Comparison of ENCODE assay signal across 26 cellular contexts in the genomic region with DNA sequence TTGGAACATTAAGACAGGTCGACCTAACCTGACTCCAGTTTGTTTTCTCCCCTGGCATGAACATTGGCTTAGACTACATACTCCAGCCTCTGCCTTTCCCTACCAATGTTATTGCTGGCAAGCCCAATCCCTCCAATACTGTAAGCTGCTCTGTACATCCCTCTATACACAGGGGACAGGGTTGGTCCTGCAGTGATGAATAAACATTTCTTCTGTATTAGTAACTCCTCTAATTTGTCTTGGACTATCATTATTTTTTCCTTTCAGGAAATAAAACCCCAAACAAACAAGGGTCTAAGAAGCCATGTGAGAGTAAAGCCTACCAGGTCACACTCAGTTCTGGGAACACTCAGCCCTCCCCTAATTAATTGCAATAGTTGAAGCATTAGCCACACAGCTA. TPM values are rescaled to one million over a fixed set of nuclear protein-coding genes. Genes with fewer than 3 reads are reported as not detected.
DNase-seq lines count a peak whose midpoint lies in the region; ATAC-seq, FAIRE-seq and TF ChIP-seq lines count a peak whose summit lies in the region.
"Had no signal": no experiment of that assay in that cellular context is flagged by ENCODE, and none has a peak within 500 bp of the region (broad histone marks: within the 10 kb centered on the region; RNA-seq: fewer than 3 reads in every experiment).

No MANE protein-coding gene starts in this region.

- H3K9me2 ChIP-seq in PC-3 (replicated peaks; ENCODE audit: low read length): no peaks in the 10 kb centered on the region

- H3K4me3 ChIP-seq in PC-3 (ENCODE audit: low read length) (no peak overlapping the region), osteoblast (ENCODE audit: insufficient read depth, low read length) (peak overlapping the region; percentile 8)
- H3K4me3 ChIP-seq: esophagus muscularis mucosa, GM23338, pancreas, right lobe of liver, transverse colon had no signal

- CTCF ChIA-PET in PC-3 (lab: Charles Lee): no interaction called here

- no peak overlapping the region for H3K4me2 ChIP-seq in PC-3 (ENCODE audit: low read length)
- H3K4me2 ChIP-seq in osteoblast (ENCODE audit: insufficient read depth, low read length): peak overlapping the region; percentile 47
- H3K4me2 ChIP-seq: GM23338 had no signal

- H3K79me2 ChIP-seq in PC-3 (ENCODE audit: low read length): no peaks in the 10 kb centered on the region
- H3K79me2 ChIP-seq in osteoblast (ENCODE audit: insufficient read depth, low read length): no peaks in the 10 kb centered on the region

- H3K27ac ChIP-seq in PC-3 (ENCODE audit: low read length): no peak overlapping the region
- peak overlapping the region; percentile 68 for H3K27ac ChIP-seq in osteoblast (ENCODE audit: low read depth, low read length)
- H3K27ac ChIP-seq: esophagus muscularis mucosa, pancreas, right lobe of liver, RWPE1, transverse colon had no signal

- H3K4me1 ChIP-seq in PC-3 (ENCODE audit: insufficient read depth, low read length): peaks cover 50% of the 10 kb centered on the region
- peaks cover 44% of the 10 kb centered on the region for H3K4me1 ChIP-seq in osteoblast (ENCODE audit: insufficient read depth, low read length)
- H3K4me1 ChIP-seq: esophagus muscularis mucosa, pancreas, right lobe of liver, transverse colon had no signal

- H4K20me1 ChIP-seq in PC-3 (ENCODE audit: low read length): no peaks in the 10 kb centered on the region
- no peaks in the 10 kb centered on the region for H4K20me1 ChIP-seq in osteoblast (ENCODE audit: insufficient read depth, low read length)

- no TSS peak for BruUV-seq in PC-3 (replicated peaks; lab: Mats Ljungman, UMichigan)

- H3K27me3 ChIP-seq in PC-3 (ENCODE audit: low read length) (no peaks in the 10 kb centered on the region), osteoblast (ENCODE audit: insufficient read depth, low read length) (no peaks in the 10 kb centered on the region)
- H3K27me3 ChIP-seq: esophagus muscularis mucosa, pancreas, right lobe of liver had no signal

- H2AFZ ChIP-seq in PC-3 (ENCODE audit: low read length) (no peak overlapping the region), osteoblast (ENCODE audit: low read length) (no peak overlapping the region)
- H2AFZ ChIP-seq: GM23338 had no signal

- peak; percentile 85 for DNase-seq in EH (ENCODE audit: low read depth)
- DNase-seq in PC-3: peak; percentile 22
- DNase-seq in osteoblast (ENCODE audit: insufficient read length, low spot score, missing footprints): peak; percentile 68
- no peak for DNase-seq in NCI-H1694 treated with DMSO at 0.1 percent for 48 hours (lab: John Stamatoyannopoulos, UW)
- DNase-seq in SKM-1 (lab: John Stamatoyannopoulos, UW; ENCODE audit: unreplicated experiment): no peak
- no peak for DNase-seq in Kasumi-1 (lab: John Stamatoyannopoulos, UW)
- DNase-seq: activated CD4-positive, alpha-beta T cell treated with anti-CD3 and anti-CD28 coated beads for 48 hours; caudate nucleus; kidney; mesendoderm; naive thymus-derived CD8-positive, alpha-beta T cell; NCI-H1436; NK-92 treated with Interleukin-12 subunit alpha and Interleukin-12 subunit beta, amount 100 ng/mL, for 24 hours; pancreas; right lobe of liver; stimulated activated CD4-positive, alpha-beta T cell treated with anti-CD3 and anti-CD28 coated beads, Interleukin-1b, Interleukin-23, amount 100 ng/mL, for 48 hours; stimulated activated naive CD4-positive, alpha-beta T cell treated with Interleukin-2 at 50 U/mL for 16 hours; SW 1271; transverse colon had no signal

- POLR2A ChIA-PET in PC-3 (lab: Charles Lee; ENCODE audit: unreplicated experiment): no interaction called here

- no peaks in the 10 kb centered on the region for H3K36me3 ChIP-seq in PC-3 (ENCODE audit: low read depth, low read length)
- H3K36me3 ChIP-seq in osteoblast (ENCODE audit: insufficient read depth, low read length): no peaks in the 10 kb centered on the region
- H3K36me3 ChIP-seq: esophagus muscularis mucosa, pancreas, right lobe of liver, transverse colon had no signal

- ATAC-seq in PC-3 (peak; percentile 21; the same call in 1 of the 2 replicates), HG03135 (IDR thresholded peaks at IDR 0.05; ENCODE audit: unreplicated experiment) (no peak)
- ATAC-seq: GM23338; naive thymus-derived CD8-positive, alpha-beta T cell; pancreas; right lobe of liver had no signal

- no peak overlapping the region for H3K9ac ChIP-seq in PC-3 (ENCODE audit: low read length)

- peak; percentile 94 for FAIRE-seq in endometrium (lab: Jason Lieb, UNC)
- FAIRE-seq: kidney, pancreas had no signal

- H3F3A ChIP-seq in PC-3 (ENCODE audit: low read length, unreplicated experiment): no peaks in the 10 kb centered on the region

- TF ChIP-seq CTCF in PC-3 (conservative IDR thresholded peaks at IDR 0.05; ENCODE audit: low read depth, low read length): no peak
- TF ChIP-seq CTCF in osteoblast (IDR thresholded peaks at IDR 0.05; ENCODE audit: extremely low read depth, low read depth, low read length): no peak

- H3K9me3 ChIP-seq in PC-3 (ENCODE audit: low read length) (no peaks in the 10 kb centered on the region), osteoblast (ENCODE audit: low read depth, low read length) (no peaks in the 10 kb centered on the region)
- H3K9me3 ChIP-seq: esophagus muscularis mucosa, pancreas, right lobe of liver, transverse colon had no signal

- intact Hi-C loops in PC-3 (cut with micrococcal nuclease): no loop called here

RNA-seq across cellular contexts. Expression of gene FJX1, which starts 35.1 kb away (rescaled TPM):
- total RNA-seq in PC-3 (2014; rRNA removed) (71.4 and 97.1 TPM in 2 replicates), osteoblast (10.3 and 13.8 TPM in 2 replicates)
- total RNA-seq: B cell; naive thymus-derived CD8-positive, alpha-beta T cell had no signal

RNA-seq across cellular contexts. Expression of gene PAMR1, which starts 57.7 kb away (rescaled TPM):
- total RNA-seq in PC-3 (2014; rRNA removed) (0.17 TPM in 1 of 2 replicates, not detected in the other), osteoblast (49.9 and 60.7 TPM in 2 replicates)
- total RNA-seq: activated T-helper 2 cell treated with anti-CD3 and anti-CD28 coated beads, Interferon-gamma antibody, Interleukin-2, Interleukin-4, amounts not matched to agents 10 μg/mL and 5 μg/mL and 100 μg/mL, durations not matched to agents 14 hours and 24 hours and 36 hours; B cell; naive thymus-derived CD8-positive, alpha-beta T cell had no signal

Comparison
In these comparisons a context has a peak if more than half of its experiments do, and no peak if none do; other contexts are left out.
1. DNase-seq: peak in EH (single experiment), PC-3 (single experiment) and osteoblast (single experiment); none in NCI-H1694 treated with DMSO at 0.1 percent for 48 hours (single experiment), SKM-1 (single experiment) and Kasumi-1 (0 of 2).
2. RNA of gene PAMR1, which starts 57.7 kb away (total RNA-seq): 49.9 to 60.7 TPM in osteoblast; 0.17 TPM in PC-3; every median in the first group is over 10 times any median in the second.